2 cellular contexts compared by ENCODE assay signal in the genomic region with DNA sequence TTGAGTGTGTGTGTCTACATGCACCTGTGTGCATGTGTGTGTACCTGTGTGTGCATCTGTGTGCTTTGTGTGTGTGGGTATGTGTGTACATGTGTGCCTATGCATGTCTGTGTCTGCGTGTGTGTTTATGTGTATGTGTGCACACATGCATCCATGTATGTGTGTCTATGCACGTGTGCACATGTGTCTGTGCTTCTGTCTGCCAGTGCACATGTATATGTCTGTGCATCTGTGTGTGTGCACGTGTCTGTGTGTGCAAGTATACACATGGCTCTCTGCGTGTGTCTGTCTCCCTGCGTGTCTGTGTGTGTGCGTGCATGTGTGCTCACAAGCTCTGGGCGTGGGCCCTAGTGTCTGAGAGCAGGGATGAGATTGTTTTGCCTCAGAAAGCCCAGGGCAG.
TF ChIP-seq lines count a peak whose summit lies in the region.

No MANE protein-coding gene starts in this region.

TF ChIP-seq in HEK293, 187 proteins besides CTCF, POLR2A, EP300 and RAD21:
- no peak for TF ChIP-seq GLIS2 (tag by site-specific recombination; IDR thresholded peaks at IDR 0.05)
- TF ChIP-seq, protein P1, sequence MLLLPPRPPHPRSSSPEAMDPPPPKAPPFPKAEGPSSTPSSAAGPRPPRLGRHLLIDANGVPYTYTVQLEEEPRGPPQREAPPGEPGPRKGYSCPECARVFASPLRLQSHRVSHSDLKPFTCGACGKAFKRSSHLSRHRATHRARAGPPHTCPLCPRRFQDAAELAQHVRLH (tag by site-specific recombination; IDR thresholded peaks at IDR 0.05): no peak
- TF ChIP-seq, protein P2, sequence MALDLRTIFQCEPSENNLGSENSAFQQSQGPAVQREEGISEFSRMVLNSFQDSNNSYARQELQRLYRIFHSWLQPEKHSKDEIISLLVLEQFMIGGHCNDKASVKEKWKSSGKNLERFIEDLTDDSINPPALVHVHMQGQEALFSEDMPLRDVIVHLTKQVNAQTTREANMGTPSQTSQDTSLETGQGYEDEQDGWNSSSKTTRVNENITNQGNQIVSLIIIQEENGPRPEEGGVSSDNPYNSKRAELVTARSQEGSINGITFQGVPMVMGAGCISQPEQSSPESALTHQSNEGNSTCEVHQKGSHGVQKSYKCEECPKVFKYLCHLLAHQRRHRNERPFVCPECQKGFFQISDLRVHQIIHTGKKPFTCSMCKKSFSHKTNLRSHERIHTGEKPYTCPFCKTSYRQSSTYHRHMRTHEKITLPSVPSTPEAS (tag by site-specific recombination; IDR thresholded peaks at IDR 0.05): peak; percentile 87

TF ChIP-seq in H1, 55 proteins besides CTCF, POLR2A, EP300 and RAD21:
- TF ChIP-seq, protein P3, sequence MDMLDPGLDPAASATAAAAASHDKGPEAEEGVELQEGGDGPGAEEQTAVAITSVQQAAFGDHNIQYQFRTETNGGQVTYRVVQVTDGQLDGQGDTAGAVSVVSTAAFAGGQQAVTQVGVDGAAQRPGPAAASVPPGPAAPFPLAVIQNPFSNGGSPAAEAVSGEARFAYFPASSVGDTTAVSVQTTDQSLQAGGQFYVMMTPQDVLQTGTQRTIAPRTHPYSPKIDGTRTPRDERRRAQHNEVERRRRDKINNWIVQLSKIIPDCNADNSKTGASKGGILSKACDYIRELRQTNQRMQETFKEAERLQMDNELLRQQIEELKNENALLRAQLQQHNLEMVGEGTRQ (IDR thresholded peaks at IDR 0.05; ENCODE audit: low read length): no peak
- TF ChIP-seq POU5F1 (IDR thresholded peaks at IDR 0.05; ENCODE audit: low read depth, low read length) (no peak), JUND (IDR thresholded peaks at IDR 0.05; ENCODE audit: low read length) (no peak), CREB1 (IDR thresholded peaks at IDR 0.05) (no peak)
- TF ChIP-seq, protein P4, sequence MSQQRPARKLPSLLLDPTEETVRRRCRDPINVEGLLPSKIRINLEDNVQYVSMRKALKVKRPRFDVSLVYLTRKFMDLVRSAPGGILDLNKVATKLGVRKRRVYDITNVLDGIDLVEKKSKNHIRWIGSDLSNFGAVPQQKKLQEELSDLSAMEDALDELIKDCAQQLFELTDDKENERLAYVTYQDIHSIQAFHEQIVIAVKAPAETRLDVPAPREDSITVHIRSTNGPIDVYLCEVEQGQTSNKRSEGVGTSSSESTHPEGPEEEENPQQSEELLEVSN (IDR thresholded peaks at IDR 0.05): no peak
